Comparison of ENCODE assay signal across 11 cellular contexts in the genomic region with DNA sequence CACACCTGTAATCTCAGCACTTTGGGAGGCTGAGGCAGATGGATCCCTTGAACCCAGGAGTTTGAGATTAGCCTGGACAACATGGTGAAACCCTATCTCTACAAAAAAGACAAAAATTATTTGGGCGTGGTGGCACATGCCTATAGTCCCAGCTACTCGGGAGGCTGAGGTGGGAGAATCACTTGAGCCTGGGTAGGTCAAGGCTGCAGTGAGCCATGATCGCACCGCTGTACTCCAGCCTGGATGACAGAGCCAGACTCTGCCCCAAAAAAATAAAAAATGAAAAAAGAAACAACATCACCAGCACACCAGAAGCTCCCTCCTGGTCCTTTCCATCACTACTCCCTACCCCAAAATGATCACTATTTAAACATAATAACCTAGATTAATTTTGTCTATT. TPM values are rescaled to one million over a fixed set of nuclear protein-coding genes. Genes with fewer than 3 reads are reported as not detected.
DNase-seq lines count a peak whose midpoint lies in the region; ATAC-seq, FAIRE-seq and TF ChIP-seq lines count a peak whose summit lies in the region.
"Had no signal": no experiment of that assay in that cellular context is flagged by ENCODE, and none has a peak within 500 bp of the region (broad histone marks: within the 10 kb centered on the region; RNA-seq: fewer than 3 reads in every experiment).

No MANE protein-coding gene starts in this region.

- TF ChIP-seq CTCF in AG04450 (IDR thresholded peaks at IDR 0.05; ENCODE audit: low read depth, low read length): no peak
- no peak for TF ChIP-seq CTCF in HCT116 (IDR thresholded peaks at IDR 0.05 in 2 of 3, conservative IDR thresholded peaks at IDR 0.05 in 1 of 3; ENCODE audit: borderline replicate concordance in 1 of 3, insufficient read depth in 1 of 3, low read depth in 2 of 3, low read length in 2 of 3)
- TF ChIP-seq CTCF in CD14-positive monocyte (IDR thresholded peaks at IDR 0.05): no peak

- no peak for ATAC-seq in HCT116
- no peak for ATAC-seq in GM21786 (IDR thresholded peaks at IDR 0.05; ENCODE audit: unreplicated experiment)

- H3K9me3 ChIP-seq in AG04450 (ENCODE audit: control insufficient read depth, insufficient read depth, low read length): peaks cover 2% of the 10 kb centered on the region; the same call in 1 of the 2 replicates
- no peaks in the 10 kb centered on the region for H3K9me3 ChIP-seq in HCT116 (ENCODE audit: control insufficient read depth in 1 of 2, insufficient read depth in 1 of 2, low read depth in 1 of 2, low read length in 2 of 2)
- no peaks in the 10 kb centered on the region for H3K9me3 ChIP-seq in iPS-20b (ENCODE audit: insufficient read depth, low read depth, low read length)

- H3K4me3 Mint-ChIP-seq in activated T-helper 2 cell treated with anti-CD3 and anti-CD28 coated beads, Interferon-gamma antibody, Interleukin-2, Interleukin-4, amounts not matched to agents 10 μg/mL and 5 μg/mL and 100 μg/mL, durations not matched to agents 14 hours and 24 hours and 36 hours (ENCODE audit: low read depth): peak overlapping the region; percentile 9
- H3K4me3 Mint-ChIP-seq in CD14-positive monocyte: no peak overlapping the region

- peaks cover 37% of the 10 kb centered on the region for H3K4me1 Mint-ChIP-seq in activated T-helper 2 cell treated with anti-CD3 and anti-CD28 coated beads, Interferon-gamma antibody, Interleukin-2, Interleukin-4, amounts not matched to agents 10 μg/mL and 5 μg/mL and 100 μg/mL, durations not matched to agents 14 hours and 24 hours and 36 hours (ENCODE audit: low read depth)
- H3K4me1 Mint-ChIP-seq in CD14-positive monocyte: peaks cover 30% of the 10 kb centered on the region

- H3K36me3 ChIP-seq in HCT116 (ENCODE audit: control insufficient read depth in 1 of 2, insufficient read depth in 2 of 2, low read length in 2 of 2) (peaks cover 0 to 14% of the 10 kb centered on the region in 2 experiments; a peak in 1 of 4 replicates), iPS-20b (ENCODE audit: insufficient read depth, low read depth, low read length) (peaks cover 11% of the 10 kb centered on the region; the same call in 1 of the 2 replicates)

- CTCF ChIA-PET in AG04450 (lab: Charles Lee) (interaction anchor here (0.6 kb wide), 1 partner anchor 61 kb away, joined by 3 read pairs; no protein-coding TSS in a partner anchor), HCT116 (lab: Charles Lee) (no interaction called here)

- peaks cover 93% of the 10 kb centered on the region for H3K79me2 ChIP-seq in HCT116 (ENCODE audit: insufficient read depth, low read length)

- intact Hi-C loops in HCT116 (cut with micrococcal nuclease) (no loop called here), CD14-positive monocyte (cut with micrococcal nuclease) (no loop called here)
- intact Hi-C loops in activated T-helper 2 cell treated with anti-CD3 and anti-CD28 coated beads, Interferon-gamma antibody, Interleukin-2, Interleukin-4, amounts not matched to agents 10 μg/mL and 5 μg/mL and 100 μg/mL, durations not matched to agents 14 hours and 24 hours and 36 hours (cut with micrococcal nuclease): no loop called here

- TF ChIP-seq POLR2A in HCT116 (IDR thresholded peaks at IDR 0.05; ENCODE audit: borderline replicate concordance, extremely low read depth, insufficient read depth, insufficient read length): no peak

- peak overlapping the region; percentile 83; the same call in 1 of the 2 replicates for H3K4me2 ChIP-seq in HCT116 (ENCODE audit: low read length)

- H3K36me3 Mint-ChIP-seq in activated T-helper 2 cell treated with anti-CD3 and anti-CD28 coated beads, Interferon-gamma antibody, Interleukin-2, Interleukin-4, amounts not matched to agents 10 μg/mL and 5 μg/mL and 100 μg/mL, durations not matched to agents 14 hours and 24 hours and 36 hours (ENCODE audit: low read depth): peaks cover 23% of the 10 kb centered on the region
- H3K36me3 Mint-ChIP-seq in CD14-positive monocyte: peaks cover 10 to 15% of the 10 kb centered on the region in 2 donors

- no peaks in the 10 kb centered on the region for H3K9me2 ChIP-seq in HCT116 (ENCODE audit: insufficient read depth)

- H3K27ac Mint-ChIP-seq in activated T-helper 2 cell treated with anti-CD3 and anti-CD28 coated beads, Interferon-gamma antibody, Interleukin-2, Interleukin-4, amounts not matched to agents 10 μg/mL and 5 μg/mL and 100 μg/mL, durations not matched to agents 14 hours and 24 hours and 36 hours: no peak overlapping the region
- H3K27ac Mint-ChIP-seq in CD14-positive monocyte: peak overlapping the region in 1 of 7 donors; percentile 41

- H3K9ac ChIP-seq in HCT116 (ENCODE audit: low read length) (no peak overlapping the region), iPS-20b (ENCODE audit: low read depth, low read length) (no peak overlapping the region)

- BruUV-seq in HCT116 (replicated peaks; lab: Mats Ljungman, UMichigan): no TSS peak

- H3K4me3 ChIP-seq in AG04450 (ENCODE audit: low read depth, low read length) (0 out of 2 replicates have a peak overlapping the region, but pooled peaks have one; percentile 1), HCT116 (replicated peaks in 1 of 2; ENCODE audit: low read depth in 1 of 2, low read length in 2 of 2) (no peak overlapping the region), iPS-20b (ENCODE audit: low read length) (peak overlapping the region; percentile 94; the same call in 1 of the 2 replicates)
- H3K4me3 ChIP-seq: lung had no signal

- H3K27me3 ChIP-seq in AG04450 (ENCODE audit: control insufficient read depth, insufficient read depth, low read length): no peaks in the 10 kb centered on the region
- H3K27me3 ChIP-seq in HCT116 (ENCODE audit: insufficient read depth, low read length): no peaks in the 10 kb centered on the region
- no peaks in the 10 kb centered on the region for H3K27me3 ChIP-seq in iPS-20b (ENCODE audit: insufficient read depth, low read length)

- H3K9me3 Mint-ChIP-seq in activated T-helper 2 cell treated with anti-CD3 and anti-CD28 coated beads, Interferon-gamma antibody, Interleukin-2, Interleukin-4, amounts not matched to agents 10 μg/mL and 5 μg/mL and 100 μg/mL, durations not matched to agents 14 hours and 24 hours and 36 hours: no peaks in the 10 kb centered on the region
- H3K9me3 Mint-ChIP-seq in CD14-positive monocyte: no peaks in the 10 kb centered on the region
- H3K9me3 Mint-ChIP-seq: CD4-positive, alpha-beta memory T cell had no signal

- FAIRE-seq in urothelium cell line (lab: Jason Lieb, UNC): no peak

- H4K20me1 ChIP-seq in HCT116 (ENCODE audit: insufficient read depth): no peaks in the 10 kb centered on the region

- H2AFZ ChIP-seq in HCT116 (ENCODE audit: low read depth, low read length, poor library complexity, severe bottlenecking): no peak overlapping the region

- no peak overlapping the region for H3K27ac ChIP-seq in AG04450 (ENCODE audit: low read depth, low read length)
- no peak overlapping the region for H3K27ac ChIP-seq in HCT116 (ENCODE audit: low read depth, low read length)
- H3K27ac ChIP-seq in iPS-20b (ENCODE audit: low read length): no peak overlapping the region

- RAD21 ChIA-PET in HCT116 (lab: Charles Lee; ENCODE audit: low non-redundant PET in 1 of 2, low total read pairs in 2 of 2, uncharacterized antibody in 2 of 2, unreplicated experiment in 2 of 2): interaction anchor here in 1 of 2 experiments (1.3 kb wide), 1 partner anchor 103 kb away, joined by 3 read pairs; no protein-coding TSS in a partner anchor

- H3K4me1 ChIP-seq in HCT116 (ENCODE audit: control insufficient read depth in 1 of 2, insufficient read depth in 2 of 2, low read length in 2 of 2) (peaks cover 3 to 25% of the 10 kb centered on the region in 2 experiments; a peak in 2 of 4 replicates), iPS-20b (ENCODE audit: insufficient read depth, low read length) (peaks cover 16% of the 10 kb centered on the region; the same call in 1 of the 2 replicates)

- peaks cover 12% of the 10 kb centered on the region for H3K27me3 Mint-ChIP-seq in activated T-helper 2 cell treated with anti-CD3 and anti-CD28 coated beads, Interferon-gamma antibody, Interleukin-2, Interleukin-4, amounts not matched to agents 10 μg/mL and 5 μg/mL and 100 μg/mL, durations not matched to agents 14 hours and 24 hours and 36 hours (ENCODE audit: low read depth)
- no peaks in the 10 kb centered on the region for H3K27me3 Mint-ChIP-seq in CD14-positive monocyte (ENCODE audit: low read depth in 3 of 3)
- H3K27me3 Mint-ChIP-seq: CD4-positive, alpha-beta memory T cell had no signal

- no peak for TF ChIP-seq RAD21 in HCT116 (IDR thresholded peaks at IDR 0.05; ENCODE audit: low read depth)

- no peak for DNase-seq in AG04450 (ENCODE audit: low read depth, low spot score)
- no peak for DNase-seq in HCT116 (ENCODE audit: low read depth, low spot score)
- no peak for DNase-seq in activated T-helper 2 cell treated with anti-CD3 and anti-CD28 coated beads, Interferon-gamma antibody, Interleukin-2, Interleukin-4, amounts not matched to agents 10 μg/mL and 5 μg/mL and 100 μg/mL, durations not matched to agents 14 hours and 24 hours and 36 hours (ENCODE audit: low spot score)
- no peak for DNase-seq in NCI-H69 (lab: John Stamatoyannopoulos, UW)
- no peak for DNase-seq in urothelium cell line (ENCODE audit: low spot score)
- DNase-seq in CD14-positive monocyte (ENCODE audit: low spot score): no peak
- DNase-seq: CD4-positive, alpha-beta memory T cell; stimulated activated CD4-positive, alpha-beta T cell treated with anti-CD3 and anti-CD28 coated beads, Interleukin-4, amount 100 ng/mL, for 4 hours had no signal

- POLR2A ChIA-PET in AG04450 (lab: Yijun Ruan, JAX) (no interaction called here), HCT116 (lab: Charles Lee) (no interaction called here)

TF ChIP-seq in HCT116, 20 proteins besides CTCF, POLR2A, EP300 and RAD21 (continues in another document):
- TF ChIP-seq MAX (IDR thresholded peaks at IDR 0.05): no peak

RNA-seq across cellular contexts. Expression of gene VEZT, which starts 2.6 kb away (rescaled TPM):
- 108 and 143 TPM in 2 replicates for polyA plus RNA-seq in AG04450 (2011; rRNA removed)
- 103 and 120 TPM in 2 replicates for polyA minus RNA-seq in AG04450 (2011; rRNA and poly(A)+ RNA removed)
- total RNA-seq in HCT116 (2021; ENCODE audit: unreplicated experiment): 46.4 TPM
- polyA plus RNA-seq in HCT116 (2012): 15.9 and 22.7 TPM in 2 replicates
- total RNA-seq in activated T-helper 2 cell treated with anti-CD3 and anti-CD28 coated beads, Interferon-gamma antibody, Interleukin-2, Interleukin-4, amounts not matched to agents 10 μg/mL and 5 μg/mL and 100 μg/mL, durations not matched to agents 14 hours and 24 hours and 36 hours: 62.6 and 63.1 TPM in 2 replicates
- 10 to 100 TPM; 14.6 to 16.7 TPM for polyA plus RNA-seq in CD14-positive monocyte

RNA-seq across cellular contexts. Expression of gene FGD6, which starts 2.9 kb away (rescaled TPM):
- polyA plus RNA-seq in AG04450 (2011; rRNA removed) (7.1 and 10.2 TPM in 2 replicates), CD14-positive monocyte (1 to 10 TPM; 4.0 to 5.3 TPM)
- 13.1 and 20.9 TPM in 2 replicates for polyA minus RNA-seq in AG04450 (2011; rRNA and poly(A)+ RNA removed)
- total RNA-seq in HCT116 (2021; ENCODE audit: unreplicated experiment): 18.2 TPM
- 6.4 and 6.8 TPM in 2 replicates for polyA plus RNA-seq in HCT116 (2012)
- 0.69 and 1.1 TPM in 2 replicates for total RNA-seq in activated T-helper 2 cell treated with anti-CD3 and anti-CD28 coated beads, Interferon-gamma antibody, Interleukin-2, Interleukin-4, amounts not matched to agents 10 μg/mL and 5 μg/mL and 100 μg/mL, durations not matched to agents 14 hours and 24 hours and 36 hours

Comparison
In these comparisons a context has a peak if more than half of its experiments do, and no peak if none do; other contexts are left out.
1. H3K4me3 ChIP-seq: peak in AG04450 (single experiment) and iPS-20b (single experiment); none in HCT116 (0 of 2).